In genomic region chr12:6076340-6076739, GRCh38 we compare ENCODE assay signal across 15 cellular contexts. TPM values are rescaled to one million over a fixed set of nuclear protein-coding genes. Genes with fewer than 3 reads are reported as not detected.
A peak's percentile ranks its signal among the peaks of the same experiment; 100 is the strongest.
DNase-seq lines count a peak whose midpoint lies in the region; ATAC-seq, FAIRE-seq and TF ChIP-seq lines count a peak whose summit lies in the region.
"Had no signal": no experiment of that assay in that cellular context is flagged by ENCODE, and none has a peak within 500 bp of the region (broad histone marks: within the 10 kb centered on the region; RNA-seq: fewer than 3 reads in every experiment).

No MANE protein-coding gene starts in this region.

- BruUV-seq in HepG2 (replicated peaks; lab: Mats Ljungman, UMichigan), result no TSS peak

- H3K4me3 ChIP-seq in HepG2 (replicated peaks in 1 of 3; ENCODE audit: insufficient read depth in 1 of 3, low read depth in 2 of 3, low read length in 3 of 3) (no peak overlapping the region), right lobe of liver (no peak overlapping the region)

- H3K4me1 Mint-ChIP-seq in T-helper 17 cell (peaks cover 23% of the 10 kb centered on the region), immature natural killer cell (peaks cover 27% of the 10 kb centered on the region in 2 donors)

- in situ Hi-C loops in HepG2 (cut with HindIII; ENCODE audit: extremely low pct_ligation_motif_present, low pct_unique_long_range_greater_than_20kb), result no loop called here

- H3K4me2 ChIP-seq in HepG2 (ENCODE audit: low read depth, low read length), result no peak overlapping the region

- H3K36me3 ChIP-seq in HepG2 (replicated peaks in 1 of 2; ENCODE audit: control insufficient read depth in 1 of 2, insufficient read depth in 2 of 2, low read length in 2 of 2) (no peaks in the 10 kb centered on the region), right lobe of liver (no peaks in the 10 kb centered on the region)

- WGBS in HepG2 (ENCODE audit: low lambda C conversion rate), result 43% methylated on average over 4 of the region's 4 CpGs
- 73% methylated on average over 4 of the region's 4 CpGs for WGBS in right lobe of liver (ENCODE audit: insufficient coverage, low coverage, low lambda C conversion rate, missing lambda C conversion rate)

- no peaks in the 10 kb centered on the region for H3K9me3 Mint-ChIP-seq in immature natural killer cell
- H3K9me3 Mint-ChIP-seq: IgD-negative memory B cell had no signal

- no peaks in the 10 kb centered on the region for H4K20me1 ChIP-seq in HepG2 (ENCODE audit: insufficient read depth, low read length)

- H3K9ac ChIP-seq in HepG2 (ENCODE audit: insufficient read depth, low read depth, low read length), result no peak overlapping the region

- H3K27ac ChIP-seq in HepG2 (ENCODE audit: extremely low read length, insufficient read depth, low read length) (no peak overlapping the region), right lobe of liver (no peak overlapping the region)

- no peak for TF ChIP-seq EP300 in HepG2 (IDR thresholded peaks at IDR 0.05; ENCODE audit: low read depth in 2 of 2, low read length in 2 of 2)
- no peak for TF ChIP-seq EP300 in HepG2 (CRISPR knock-in tag; IDR thresholded peaks at IDR 0.05; ENCODE audit: borderline replicate concordance)

- no peaks in the 10 kb centered on the region for H3K36me3 Mint-ChIP-seq in T-helper 17 cell (ENCODE audit: low read depth)
- H3K36me3 Mint-ChIP-seq in immature natural killer cell, result no peaks in the 10 kb centered on the region
- H3K36me3 Mint-ChIP-seq: IgD-negative memory B cell had no signal

- H3K79me2 ChIP-seq in HepG2 (ENCODE audit: insufficient read depth, low read length), result no peaks in the 10 kb centered on the region

- no peak for ATAC-seq in HepG2
- ATAC-seq in right lobe of liver, result no peak
- no peak for ATAC-seq in T-helper 17 cell
- no peak for ATAC-seq in HG02763 (IDR thresholded peaks at IDR 0.05; ENCODE audit: unreplicated experiment)

- no peak for TF ChIP-seq RAD21 in HepG2 (CRISPR knock-in tag; IDR thresholded peaks at IDR 0.05)

- DNase-seq in HepG2 (ENCODE audit: low spot score) (no peak), right lobe of liver (no peak), T-helper 17 cell (no peak), immature natural killer cell (no peak), AG08395 (ENCODE audit: low spot score) (no peak), AG08396 (ENCODE audit: low spot score) (no peak)
- DNase-seq: C1 segment of cervical spinal cord, DMS53, NCI-H1436, NCI-H2029 treated with DMSO at 0.1 percent for 48 hours, NCI-H524, SHP77 treated with DMSO at 0.1 percent for 48 hours had no signal

- H3K4me3 Mint-ChIP-seq in T-helper 17 cell (peak overlapping the region; percentile 28), immature natural killer cell (peak overlapping the region; percentile 18 to 95 (median 45))
- H3K4me3 Mint-ChIP-seq: IgD-negative memory B cell had no signal

- TF ChIP-seq CTCF in HepG2 (CRISPR knock-in tag; IDR thresholded peaks at IDR 0.05), result no peak
- no peak for TF ChIP-seq CTCF in right lobe of liver (IDR thresholded peaks at IDR 0.05)

- H2AFZ ChIP-seq in HepG2 (ENCODE audit: low read length), result no peak overlapping the region

- H3K4me1 ChIP-seq in HepG2 (ENCODE audit: insufficient read depth, low read length), result peaks cover 27% of the 10 kb centered on the region
- peaks cover 0 to 25% (median 9%) of the 10 kb centered on the region in 4 donors for H3K4me1 ChIP-seq in right lobe of liver

- intact Hi-C loops in HepG2 (cut with micrococcal nuclease; ENCODE audit: unreplicated experiment), result no loop called here
- intact Hi-C loops in right lobe of liver (cut with DNase I), result loop anchor here (5.0 to 10.0 kb wide), 2 partner anchors 98 to 101 kb away; no protein-coding TSS in a partner anchor

- H3K27me3 ChIP-seq in HepG2 (ENCODE audit: control insufficient read depth in 1 of 2, insufficient read depth in 2 of 2, low read length in 2 of 2) (peaks cover 3 to 49% of the 10 kb centered on the region in 2 experiments; a peak in 3 of 5 replicates), right lobe of liver (no peaks in the 10 kb centered on the region)

- CTCF ChIA-PET in HepG2 (lab: Yijun Ruan, JAX; ENCODE audit: low intra/inter-chr PET ratio, low total read pairs), result no interaction called here

- FAIRE-seq in HepG2 (lab: Jason Lieb, UNC), result no peak
- FAIRE-seq: RCC 7860 had no signal

- H3K27ac Mint-ChIP-seq in T-helper 17 cell, result no peak overlapping the region
- peak overlapping the region in 2 of 6 donors; percentile 21 to 46 for H3K27ac Mint-ChIP-seq in immature natural killer cell
- H3K27ac Mint-ChIP-seq: IgD-negative memory B cell had no signal

- TF ChIP-seq POLR2A in HepG2 (IDR thresholded peaks at IDR 0.05; ENCODE audit: insufficient read depth in 1 of 2, low read depth in 2 of 2, low read length in 2 of 2) (no peak), right lobe of liver (IDR thresholded peaks at IDR 0.05) (no peak)

- POLR2A ChIA-PET in HepG2 (lab: Yijun Ruan, JAX), result no interaction called here

- H3K27me3 Mint-ChIP-seq in T-helper 17 cell, result peaks cover 62% of the 10 kb centered on the region
- H3K27me3 Mint-ChIP-seq in immature natural killer cell (ENCODE audit: low read depth in 3 of 3), result peaks cover 12 to 20% (median 17%) of the 10 kb centered on the region in 3 donors

- H3K9me3 ChIP-seq in HepG2 (ENCODE audit: low read length) (no peaks in the 10 kb centered on the region), right lobe of liver (no peaks in the 10 kb centered on the region), T-helper 17 cell (ENCODE audit: control insufficient read depth, low read length, poor library complexity, severe bottlenecking) (no peaks in the 10 kb centered on the region)

TF ChIP-seq in HepG2, 621 proteins besides CTCF, POLR2A, EP300 and RAD21:
- peak; percentile 60 for TF ChIP-seq CEBPB (IDR thresholded peaks at IDR 0.05; ENCODE audit: borderline replicate concordance, low read depth, low read length)
- TF ChIP-seq ZNF577 (CRISPR knock-in tag; IDR thresholded peaks at IDR 0.05; ENCODE audit: borderline replicate concordance, low read depth), result no peak
- no peak for TF ChIP-seq PATZ1 (CRISPR knock-in tag; IDR thresholded peaks at IDR 0.05)
- no peak for TF ChIP-seq ZNF572 (CRISPR knock-in tag; IDR thresholded peaks at IDR 0.05)
- TF ChIP-seq GATAD2A (CRISPR knock-in tag; IDR thresholded peaks at IDR 0.05), result no peak

RNA-seq across cellular contexts. Expression of gene VWF, which starts 48.1 kb away (rescaled TPM):
- total RNA-seq in HepG2 (2016; rRNA removed; fragmentation: Illumina TruSeq; extraction: Trizol) (0.20 and 0.22 TPM in 2 replicates), right lobe of liver (10 to 100 TPM in 3 of 6 experiments, 1 to 10 TPM in 3; 5.7 to 16.6 (median 9.6) TPM), T-helper 17 cell (1 to 10 TPM in 1 of 2 donors, under 1 TPM in 1; 0.55 to 4.1 TPM)
- not detected in 2 replicates for total RNA-seq in HepG2 (2016; cell fraction: cytosol; rRNA removed; fragmentation: Illumina TruSeq; extraction: Trizol; ENCODE audit: low read depth)
- 0.15 and 0.28 TPM in 2 replicates for total RNA-seq in HepG2 (2016; cell fraction: insoluble cytoplasmic fraction; rRNA removed; fragmentation: Illumina TruSeq; extraction: Trizol)
- 0.03 and 0.15 TPM in 2 replicates for total RNA-seq in HepG2 (2016; cell fraction: membrane; rRNA removed; fragmentation: Illumina TruSeq; extraction: Trizol)
- total RNA-seq in HepG2 (2016; cell fraction: nucleus; rRNA removed; fragmentation: Illumina TruSeq; extraction: Trizol), result 0.12 and 0.19 TPM in 2 replicates
- polyA plus RNA-seq in HepG2 (2011; rRNA removed) (0.25 and 0.63 TPM in 2 replicates), immature natural killer cell (under 1 TPM in 2 of 3 donors, not detected in 1; 0.10 to 0.16 TPM)
- 0.27 and 0.51 TPM in 2 replicates for polyA plus RNA-seq in HepG2 (2011; cell fraction: cytosol; rRNA removed)
- polyA plus RNA-seq in HepG2 (2011; cell fraction: nucleus; rRNA removed), result 0.79 and 2.1 TPM in 2 replicates
- polyA plus RNA-seq in HepG2 (2012), result 0.89 and 2.0 TPM in 2 replicates
- 0.08 TPM in 1 of 2 replicates, not detected in the other for polyA plus RNA-seq in HepG2 (2016; cell fraction: cytosol; fragmentation: Illumina TruSeq; extraction: Trizol; ENCODE audit: low read depth)
- polyA plus RNA-seq in HepG2 (2016; cell fraction: insoluble cytoplasmic fraction; fragmentation: Illumina TruSeq; extraction: Trizol; ENCODE audit: low read depth), result 0.23 and 0.40 TPM in 2 replicates
- polyA plus RNA-seq in HepG2 (2016; cell fraction: membrane; fragmentation: Illumina TruSeq; extraction: Trizol; ENCODE audit: low read depth), result not detected in 2 replicates
- polyA plus RNA-seq in HepG2 (2016; cell fraction: nucleus; fragmentation: Illumina TruSeq; extraction: Trizol; ENCODE audit: insufficient read depth, low read depth), result 0.08 and 0.84 TPM in 2 replicates
- polyA minus RNA-seq in HepG2 (2011; rRNA and poly(A)+ RNA removed; ENCODE audit: low replicate concordance), result 0.21 and 3.2 TPM in 2 replicates
- 0.26 and 0.89 TPM in 2 replicates for polyA minus RNA-seq in HepG2 (2011; cell fraction: cytosol; rRNA and poly(A)+ RNA removed)
- polyA minus RNA-seq in HepG2 (2011; cell fraction: nucleus; rRNA and poly(A)+ RNA removed), result 1.5 and 2.4 TPM in 2 replicates
